Comparison of ENCODE assay signal across 1 cellular context in the genomic region with DNA sequence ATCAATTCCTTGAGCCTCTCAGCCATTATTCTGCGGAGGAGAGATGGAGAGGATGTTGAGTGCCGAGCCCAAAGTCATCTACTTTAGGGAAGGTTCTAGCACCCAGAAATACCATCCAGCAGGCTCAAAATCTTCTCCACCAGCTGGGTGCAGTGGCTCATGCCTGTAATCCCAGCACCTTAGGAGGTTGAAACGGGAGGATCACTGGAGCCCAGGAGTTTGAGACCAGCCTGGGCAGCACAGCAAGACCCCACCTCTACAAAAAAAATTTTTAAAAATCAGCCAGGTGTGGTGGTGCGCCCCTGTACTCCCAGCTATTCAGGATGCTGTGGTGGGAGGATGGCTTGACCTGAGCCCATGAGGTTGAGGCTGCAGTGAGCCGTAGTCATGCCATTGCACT.
TF ChIP-seq lines count a peak whose summit lies in the region.

No MANE protein-coding gene starts in this region.

TF ChIP-seq in HepG2, 621 proteins besides CTCF, POLR2A, EP300 and RAD21 (continued from another document):
- TF ChIP-seq, protein P1, sequence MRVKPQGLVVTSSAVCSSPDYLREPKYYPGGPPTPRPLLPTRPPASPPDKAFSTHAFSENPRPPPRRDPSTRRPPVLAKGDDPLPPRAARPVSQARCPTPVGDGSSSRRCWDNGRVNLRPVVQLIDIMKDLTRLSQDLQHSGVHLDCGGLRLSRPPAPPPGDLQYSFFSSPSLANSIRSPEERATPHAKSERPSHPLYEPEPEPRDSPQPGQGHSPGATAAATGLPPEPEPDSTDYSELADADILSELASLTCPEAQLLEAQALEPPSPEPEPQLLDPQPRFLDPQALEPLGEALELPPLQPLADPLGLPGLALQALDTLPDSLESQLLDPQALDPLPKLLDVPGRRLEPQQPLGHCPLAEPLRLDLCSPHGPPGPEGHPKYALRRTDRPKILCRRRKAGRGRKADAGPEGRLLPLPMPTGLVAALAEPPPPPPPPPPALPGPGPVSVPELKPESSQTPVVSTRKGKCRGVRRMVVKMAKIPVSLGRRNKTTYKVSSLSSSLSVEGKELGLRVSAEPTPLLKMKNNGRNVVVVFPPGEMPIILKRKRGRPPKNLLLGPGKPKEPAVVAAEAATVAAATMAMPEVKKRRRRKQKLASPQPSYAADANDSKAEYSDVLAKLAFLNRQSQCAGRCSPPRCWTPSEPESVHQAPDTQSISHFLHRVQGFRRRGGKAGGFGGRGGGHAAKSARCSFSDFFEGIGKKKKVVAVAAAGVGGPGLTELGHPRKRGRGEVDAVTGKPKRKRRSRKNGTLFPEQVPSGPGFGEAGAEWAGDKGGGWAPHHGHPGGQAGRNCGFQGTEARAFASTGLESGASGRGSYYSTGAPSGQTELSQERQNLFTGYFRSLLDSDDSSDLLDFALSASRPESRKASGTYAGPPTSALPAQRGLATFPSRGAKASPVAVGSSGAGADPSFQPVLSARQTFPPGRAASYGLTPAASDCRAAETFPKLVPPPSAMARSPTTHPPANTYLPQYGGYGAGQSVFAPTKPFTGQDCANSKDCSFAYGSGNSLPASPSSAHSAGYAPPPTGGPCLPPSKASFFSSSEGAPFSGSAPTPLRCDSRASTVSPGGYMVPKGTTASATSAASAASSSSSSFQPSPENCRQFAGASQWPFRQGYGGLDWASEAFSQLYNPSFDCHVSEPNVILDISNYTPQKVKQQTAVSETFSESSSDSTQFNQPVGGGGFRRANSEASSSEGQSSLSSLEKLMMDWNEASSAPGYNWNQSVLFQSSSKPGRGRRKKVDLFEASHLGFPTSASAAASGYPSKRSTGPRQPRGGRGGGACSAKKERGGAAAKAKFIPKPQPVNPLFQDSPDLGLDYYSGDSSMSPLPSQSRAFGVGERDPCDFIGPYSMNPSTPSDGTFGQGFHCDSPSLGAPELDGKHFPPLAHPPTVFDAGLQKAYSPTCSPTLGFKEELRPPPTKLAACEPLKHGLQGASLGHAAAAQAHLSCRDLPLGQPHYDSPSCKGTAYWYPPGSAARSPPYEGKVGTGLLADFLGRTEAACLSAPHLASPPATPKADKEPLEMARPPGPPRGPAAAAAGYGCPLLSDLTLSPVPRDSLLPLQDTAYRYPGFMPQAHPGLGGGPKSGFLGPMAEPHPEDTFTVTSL (CRISPR knock-in tag; IDR thresholded peaks at IDR 0.05; ENCODE audit: borderline replicate concordance) = no peak
- TF ChIP-seq ZNF121 (CRISPR knock-in tag; IDR thresholded peaks at IDR 0.05) (peak; percentile 30; the same call in 1 of the 2 replicates), NR1H2 (CRISPR knock-in tag; IDR thresholded peaks at IDR 0.05; ENCODE audit: borderline replicate concordance, low read depth) (no peak), JUNB (CRISPR knock-in tag; IDR thresholded peaks at IDR 0.05; ENCODE audit: borderline replicate concordance) (no peak)
